In the genomic region with DNA sequence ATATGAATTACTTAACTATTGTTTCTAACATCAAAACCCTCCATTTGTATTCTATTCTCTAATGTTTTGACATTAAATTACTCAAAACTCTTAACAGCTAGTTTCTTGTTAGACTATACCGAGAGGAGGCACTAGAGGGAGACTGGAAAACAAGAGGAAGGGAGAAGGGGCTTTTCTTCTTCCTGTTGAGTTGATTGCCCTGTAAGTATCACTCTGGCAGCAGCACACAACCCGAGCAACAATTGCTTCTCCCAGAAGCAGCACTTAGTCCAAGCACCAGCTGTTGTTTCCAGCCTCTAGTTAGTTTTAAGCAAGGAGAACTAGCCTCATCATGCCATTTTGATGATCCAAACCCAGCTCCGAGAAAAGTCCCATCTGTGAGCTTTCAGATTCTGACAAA, we compare ENCODE assay signal across 11 cellular contexts.
DNase-seq lines count a peak whose midpoint lies in the region; ATAC-seq and TF ChIP-seq lines count a peak whose summit lies in the region.
"Had no signal": no experiment of that assay in that cellular context is flagged by ENCODE, and none has a peak within 500 bp of the region (broad histone marks: within the 10 kb centered on the region; RNA-seq: fewer than 3 reads in every experiment).

No MANE protein-coding gene starts in this region.

- peak; percentile 31 for ATAC-seq in left lobe of liver
- no peak for ATAC-seq in activated T-cell treated with anti-CD3 and anti-CD28 coated beads, Interleukin-2, amount 50 U/mL, for 72 hours (replicated peaks in 1 of 2)
- no peak for ATAC-seq in GM18502 (IDR thresholded peaks at IDR 0.05; ENCODE audit: poor library complexity, unreplicated experiment)
- ATAC-seq: natural killer cell had no signal

- H3K36me3 Mint-ChIP-seq in activated T-cell treated with anti-CD3 and anti-CD28 coated beads, Interleukin-2, amount 50 U/mL, for 72 hours (ENCODE audit: insufficient read depth in 2 of 2): peaks cover 0 to 2% of the 10 kb centered on the region in 2 donors
- H3K36me3 Mint-ChIP-seq: natural killer cell had no signal

- peak overlapping the region; percentile 33 for H3K4me3 ChIP-seq in Jurkat, Clone E6-1 (ENCODE audit: low read length)
- H3K4me3 ChIP-seq: adrenal gland had no signal

- DNase-seq in Jurkat, Clone E6-1 (ENCODE audit: low read depth, low spot score): peak; percentile 44
- no peak for DNase-seq in left lobe of liver (ENCODE audit: low spot score)
- no peak for DNase-seq in activated T-cell treated with anti-CD3 and anti-CD28 coated beads, Interleukin-2, amount 50 U/mL, for 72 hours
- DNase-seq in cerebellar cortex (ENCODE audit: low spot score): no peak
- no peak for DNase-seq in NCI-H345 treated with DMSO at 0.1 percent for 48 hours (lab: John Stamatoyannopoulos, UW; ENCODE audit: unreplicated experiment)
- DNase-seq: activated CD4-positive, alpha-beta T cell treated with anti-CD3 and anti-CD28 coated beads, Interleukin-2, amount 50 U/mL, for 4 hours; adrenal gland; natural killer cell had no signal

- TF ChIP-seq CTCF in C4-2B (conservative IDR thresholded peaks at IDR 0.05) (peak; percentile 26), VCaP (conservative IDR thresholded peaks at IDR 0.05) (0 out of 2 replicates have a peak, but pooled peaks have one; percentile 10)

- peaks cover 5% of the 10 kb centered on the region in 2 donors for H3K9me3 Mint-ChIP-seq in activated T-cell treated with anti-CD3 and anti-CD28 coated beads, Interleukin-2, amount 50 U/mL, for 72 hours

- no peak overlapping the region for H3K4me3 Mint-ChIP-seq in activated T-cell treated with anti-CD3 and anti-CD28 coated beads, Interleukin-2, amount 50 U/mL, for 72 hours
- H3K4me3 Mint-ChIP-seq: natural killer cell had no signal

- no peak overlapping the region for H3K27ac Mint-ChIP-seq in activated T-cell treated with anti-CD3 and anti-CD28 coated beads, Interleukin-2, amount 50 U/mL, for 72 hours
- H3K27ac Mint-ChIP-seq: natural killer cell had no signal

- no peaks in the 10 kb centered on the region for H3K27me3 Mint-ChIP-seq in activated T-cell treated with anti-CD3 and anti-CD28 coated beads, Interleukin-2, amount 50 U/mL, for 72 hours (ENCODE audit: low read depth)

- H3K27ac ChIP-seq in C4-2B (no peak overlapping the region), VCaP (no peak overlapping the region)
- H3K27ac ChIP-seq: adrenal gland had no signal

- H3K4me1 Mint-ChIP-seq in activated T-cell treated with anti-CD3 and anti-CD28 coated beads, Interleukin-2, amount 50 U/mL, for 72 hours (ENCODE audit: low read depth): no peaks in the 10 kb centered on the region
- H3K4me1 Mint-ChIP-seq: natural killer cell had no signal
